In genomic region chr6:41705996-41706835, GRCh38 we compare ENCODE assay signal across 8 cellular contexts. TPM values are rescaled to one million over a fixed set of nuclear protein-coding genes. Genes with fewer than 3 reads are reported as not detected.
A peak's percentile ranks its signal among the peaks of the same experiment; 100 is the strongest.
DNase-seq lines count a peak whose midpoint lies in the region; ATAC-seq and TF ChIP-seq lines count a peak whose summit lies in the region.

No MANE protein-coding gene starts in this region.

- H3K9ac ChIP-seq in NT2/D1 (ENCODE audit: insufficient read length, low read depth): no peak overlapping the region

- H3K4me1 ChIP-seq in NT2/D1 (ENCODE audit: insufficient read depth, insufficient read length) (peaks cover 23% of the 10 kb centered on the region), transverse colon (peaks cover 27 to 46% (median 32%) of the 10 kb centered on the region in 4 donors)

- H3K27me3 ChIP-seq in NT2/D1 (ENCODE audit: insufficient read depth, insufficient read length): no peaks in the 10 kb centered on the region
- H3K27me3 ChIP-seq in transverse colon: no peaks in the 10 kb centered on the region

- H3K4me3 ChIP-seq in NT2/D1 (ENCODE audit: insufficient read length, low read depth): no peak overlapping the region
- no peak overlapping the region for H3K4me3 ChIP-seq in fibroblast of the aortic adventitia (ENCODE audit: low read depth, low read length)
- H3K4me3 ChIP-seq in transverse colon: no peak overlapping the region

- peak; percentile 57 for ATAC-seq in GM18870 (IDR thresholded peaks at IDR 0.05; ENCODE audit: unreplicated experiment)
- ATAC-seq in HG03060 (IDR thresholded peaks at IDR 0.05; ENCODE audit: low read depth, unreplicated experiment): peak; percentile 43
- ATAC-seq in activated T-cell treated with anti-CD3 and anti-CD28 coated beads, Interleukin-2, amount 50 U/mL, for 72 hours (replicated peaks in 1 of 2): peak; percentile 96

- H3K36me3 ChIP-seq in NT2/D1 (ENCODE audit: insufficient read depth, insufficient read length, low read length): no peaks in the 10 kb centered on the region
- H3K36me3 ChIP-seq in transverse colon: no peaks in the 10 kb centered on the region

- H3K4me1 Mint-ChIP-seq in activated T-cell treated with anti-CD3 and anti-CD28 coated beads, Interleukin-2, amount 50 U/mL, for 72 hours (ENCODE audit: low read depth): peaks cover 29% of the 10 kb centered on the region

- no peaks in the 10 kb centered on the region for H3K36me3 Mint-ChIP-seq in activated T-cell treated with anti-CD3 and anti-CD28 coated beads, Interleukin-2, amount 50 U/mL, for 72 hours (ENCODE audit: insufficient read depth in 2 of 2)

- H3K4me3 Mint-ChIP-seq in activated T-cell treated with anti-CD3 and anti-CD28 coated beads, Interleukin-2, amount 50 U/mL, for 72 hours: peak overlapping the region; percentile 59 to 64

- DNase-seq in Ammon's horn (ENCODE audit: low spot score) (peak; percentile 93), NT2/D1 (ENCODE audit: low read depth, low spot score) (peak; percentile 16), fibroblast of the aortic adventitia (ENCODE audit: low read depth) (peak; percentile 68), nucleus accumbens (lab: John Stamatoyannopoulos, UW) (peak in 52 of 56 donors; percentile 46 to 90 (median 81)), transverse colon (peak; percentile 84)
- peak; percentile 82 to 84 for DNase-seq in activated T-cell treated with anti-CD3 and anti-CD28 coated beads, Interleukin-2, amount 50 U/mL, for 72 hours

- intact Hi-C loops in transverse colon (cut with DNase I; ENCODE audit: low total_unique reads): loop anchor here (1.0 kb wide), 1 partner anchor 29 kb away; the partner anchor contains the start of gene TFEB

- TF ChIP-seq CTCF in fibroblast of the aortic adventitia (IDR thresholded peaks at IDR 0.05; ENCODE audit: insufficient read depth, low read length) (peak; percentile 66), transverse colon (IDR thresholded peaks at IDR 0.05) (peak; percentile 79 to 92 (median 84))

- no peaks in the 10 kb centered on the region for H3K27me3 Mint-ChIP-seq in activated T-cell treated with anti-CD3 and anti-CD28 coated beads, Interleukin-2, amount 50 U/mL, for 72 hours (ENCODE audit: low read depth)

- H3K27ac ChIP-seq in transverse colon: peak overlapping the region; percentile 66 to 87 (median 78)

- no peak for TF ChIP-seq POLR2A in transverse colon (IDR thresholded peaks at IDR 0.05)

- H3K9me3 ChIP-seq in NT2/D1 (ENCODE audit: insufficient read depth, low read length) (no peaks in the 10 kb centered on the region), transverse colon (no peaks in the 10 kb centered on the region)

- TF ChIP-seq EP300 in transverse colon (IDR thresholded peaks at IDR 0.05; ENCODE audit: low read depth): no peak

- in situ Hi-C loops in transverse colon (cut with MboI; ENCODE audit: low pct_ligation_motif_present in 1 of 4, low pct_unique_long_range_greater_than_20kb in 1 of 4, low sequenced_read_pairs in 3 of 4): no loop called here

- H3K27ac Mint-ChIP-seq in activated T-cell treated with anti-CD3 and anti-CD28 coated beads, Interleukin-2, amount 50 U/mL, for 72 hours: peak overlapping the region; percentile 88

- no peaks in the 10 kb centered on the region for H3K9me3 Mint-ChIP-seq in activated T-cell treated with anti-CD3 and anti-CD28 coated beads, Interleukin-2, amount 50 U/mL, for 72 hours

- 0 to 44% methylated on average over 1 to 12 of the region's 15 CpGs for WGBS in transverse colon (ENCODE audit: low coverage in 1 of 2), 2 donors

RNA-seq across cellular contexts. Expression of gene TFEB, which starts 29.2 kb away (rescaled TPM):
- total RNA-seq in activated T-cell treated with anti-CD3 and anti-CD28 coated beads, Interleukin-2, amount 50 U/mL, for 72 hours: 10 to 100 TPM; 15.3 to 17.5 TPM
- 5.1 and 6.8 TPM in 2 replicates for total RNA-seq in fibroblast of the aortic adventitia (ENCODE audit: low replicate concordance)
- total RNA-seq in transverse colon: 10 to 100 TPM; 30.4 to 47.1 (median 38.1) TPM

RNA-seq across cellular contexts. Expression of gene PGC, which starts 41.0 kb away (rescaled TPM):
- not detected for total RNA-seq in activated T-cell treated with anti-CD3 and anti-CD28 coated beads, Interleukin-2, amount 50 U/mL, for 72 hours
- total RNA-seq in fibroblast of the aortic adventitia (ENCODE audit: low replicate concordance) (not detected in 2 replicates), transverse colon (1 to 10 TPM in 1 of 4 donors, not detected in 3; 1.5 TPM)

Comparison
In these comparisons a context has a peak if more than half of its experiments do, and no peak if none do; other contexts are left out.
1. DNase-seq: peak in every context shown above with its lines; median percentile 93 in Ammon's horn; 84 in transverse colon; 83 in activated T-cell treated with anti-CD3 and anti-CD28 coated beads, Interleukin-2, amount 50 U/mL, for 72 hours; 81 in nucleus accumbens; 68 in fibroblast of the aortic adventitia; 16 in NT2/D1.
2. ATAC-seq: peak in every context shown above with its lines; median percentile 96 in activated T-cell treated with anti-CD3 and anti-CD28 coated beads, Interleukin-2, amount 50 U/mL, for 72 hours; 57 in GM18870; 43 in HG03060.